ENCODE assay signal across 19 cellular contexts in genomic region chr2:20427931-20428526, GRCh38. TPM values are rescaled to one million over a fixed set of nuclear protein-coding genes. Genes with fewer than 3 reads are reported as not detected.
DNase-seq lines count a peak whose midpoint lies in the region; FAIRE-seq and TF ChIP-seq lines count a peak whose summit lies in the region.
"Had no signal": no experiment of that assay in that cellular context is flagged by ENCODE, and none has a peak within 500 bp of the region (broad histone marks: within the 10 kb centered on the region; RNA-seq: fewer than 3 reads in every experiment).

No MANE protein-coding gene starts in this region.

- H2AFZ ChIP-seq in astrocyte (ENCODE audit: low read depth, low read length), result no peak overlapping the region

- intact Hi-C loops in activated CD4-positive, alpha-beta memory T cell treated with anti-CD3 and anti-CD28 coated beads for 36 hours (cut with micrococcal nuclease), result loop anchor here (10.0 kb wide), 1 partner anchor 183 kb away; no protein-coding TSS in a partner anchor
- intact Hi-C loops in lower leg skin (cut with DNase I; ENCODE audit: low total_unique reads) (no loop called here), thyroid gland (cut with DNase I) (no loop called here)

- H3K79me2 ChIP-seq in astrocyte (ENCODE audit: insufficient read depth, low read length), result no peaks in the 10 kb centered on the region

- no peaks in the 10 kb centered on the region for H4K20me1 ChIP-seq in astrocyte (ENCODE audit: insufficient read depth, low read length)

- peak; percentile 8 for DNase-seq in activated CD4-positive, alpha-beta memory T cell treated with anti-CD3 and anti-CD28 coated beads for 36 hours
- DNase-seq in activated CD4-positive, alpha-beta memory T cell treated with anti-CD3 and anti-CD28 coated beads, Interleukin-2, amount 10 ng/mL, durations not matched to agents 7 days and 5 days, result no peak
- DNase-seq in astrocyte (ENCODE audit: low read depth), result no peak
- peak; percentile 13 to 80 for DNase-seq in lower leg skin (ENCODE audit: low spot score in 2 of 2)
- DNase-seq in thyroid gland, result peak; percentile 77 to 79
- DNase-seq in mucosa of gallbladder (ENCODE audit: low spot score), result no peak
- no peak for DNase-seq in middle frontal gyrus (ENCODE audit: extremely low spot score, low spot score)
- no peak for DNase-seq in endodermal cell
- DNase-seq: 8988T, COR-L47, DMS 273 treated with DMSO at 0.1 percent for 48 hours, DND-41, H9, NCI-H1417, NCI-H187 treated with DMSO at 0.1 percent for 48 hours, NCI-H226, NCI-H524, NCI-H82, OCI-M1 had no signal

- TF ChIP-seq CTCF in astrocyte (IDR thresholded peaks at IDR 0.05; ENCODE audit: insufficient read depth, low read depth, low read length) (no peak), lower leg skin (IDR thresholded peaks at IDR 0.05) (no peak), thyroid gland (IDR thresholded peaks at IDR 0.05) (no peak), endodermal cell (conservative IDR thresholded peaks at IDR 0.05) (no peak)

- no peaks in the 10 kb centered on the region for H3K9me3 Mint-ChIP-seq in activated CD4-positive, alpha-beta memory T cell treated with anti-CD3 and anti-CD28 coated beads for 36 hours
- peaks cover 3% of the 10 kb centered on the region for H3K9me3 Mint-ChIP-seq in activated CD4-positive, alpha-beta memory T cell treated with anti-CD3 and anti-CD28 coated beads, Interleukin-2, amount 10 ng/mL, durations not matched to agents 7 days and 5 days
- H3K9me3 Mint-ChIP-seq in astrocyte (ENCODE audit: unreplicated experiment), result peaks cover 2% of the 10 kb centered on the region
- no peaks in the 10 kb centered on the region for H3K9me3 Mint-ChIP-seq in endodermal cell
- H3K9me3 Mint-ChIP-seq: H9 had no signal

- peaks cover 4% of the 10 kb centered on the region for H3K27me3 Mint-ChIP-seq in activated CD4-positive, alpha-beta memory T cell treated with anti-CD3 and anti-CD28 coated beads for 36 hours
- H3K27me3 Mint-ChIP-seq in activated CD4-positive, alpha-beta memory T cell treated with anti-CD3 and anti-CD28 coated beads, Interleukin-2, amount 10 ng/mL, durations not matched to agents 7 days and 5 days, result peaks cover 5% of the 10 kb centered on the region
- H3K27me3 Mint-ChIP-seq in astrocyte (ENCODE audit: low read depth, unreplicated experiment) (peaks cover 7% of the 10 kb centered on the region), endodermal cell (ENCODE audit: insufficient read depth) (peaks cover 2% of the 10 kb centered on the region)

- H3K4me1 ChIP-seq in astrocyte (ENCODE audit: insufficient read depth, low read length) (peaks cover 19% of the 10 kb centered on the region), thyroid gland (peaks cover 5 to 29% of the 10 kb centered on the region in 2 donors), endodermal cell (ENCODE audit: control insufficient read depth, insufficient read depth, low read length) (no peaks in the 10 kb centered on the region)

- no peaks in the 10 kb centered on the region for H3K9me3 ChIP-seq in astrocyte (ENCODE audit: insufficient read depth, low read depth, low read length)
- no peaks in the 10 kb centered on the region for H3K9me3 ChIP-seq in thyroid gland
- no peaks in the 10 kb centered on the region for H3K9me3 ChIP-seq in endodermal cell (ENCODE audit: control insufficient read depth, low read length)

- H3K9ac ChIP-seq in astrocyte (ENCODE audit: low read length) (no peak overlapping the region), endodermal cell (ENCODE audit: extremely low read depth, low read length, poor library complexity, severe bottlenecking) (no peak overlapping the region)

- H3K4me2 ChIP-seq in astrocyte (ENCODE audit: low read length), result no peak overlapping the region

- H3K4me3 ChIP-seq in astrocyte (ENCODE audit: insufficient read depth, low read depth, low read length) (no peak overlapping the region), lower leg skin (ENCODE audit: low read depth, poor library complexity, severe bottlenecking) (no peak overlapping the region), thyroid gland (replicated peaks in 1 of 3) (no peak overlapping the region), endodermal cell (ENCODE audit: low read length) (no peak overlapping the region)

- FAIRE-seq in astrocyte (lab: Jason Lieb, UNC), result no peak

- TF ChIP-seq POLR2A in lower leg skin (IDR thresholded peaks at IDR 0.05), result no peak
- peak in 1 of 2 donors; percentile 33 for TF ChIP-seq POLR2A in thyroid gland (IDR thresholded peaks at IDR 0.05)

- POLR2A ChIA-PET in activated CD4-positive, alpha-beta memory T cell treated with anti-CD3 and anti-CD28 coated beads for 36 hours (lab: Charles Lee), result interaction anchor here (0.6 to 1.1 kb wide), 2 partner anchors 19 to 142 kb away, joined by 3 read pairs; partner anchors contain the start of gene RHOB
- POLR2A ChIA-PET in activated CD4-positive, alpha-beta memory T cell treated with anti-CD3 and anti-CD28 coated beads, Interleukin-2, amount 10 ng/mL, durations not matched to agents 7 days and 5 days (lab: Charles Lee), result no interaction called here

- H3K27ac Mint-ChIP-seq in activated CD4-positive, alpha-beta memory T cell treated with anti-CD3 and anti-CD28 coated beads for 36 hours, result no peak overlapping the region
- H3K27ac Mint-ChIP-seq in activated CD4-positive, alpha-beta memory T cell treated with anti-CD3 and anti-CD28 coated beads, Interleukin-2, amount 10 ng/mL, durations not matched to agents 7 days and 5 days, result no peak overlapping the region
- H3K27ac Mint-ChIP-seq in astrocyte (ENCODE audit: unreplicated experiment) (no peak overlapping the region), endodermal cell (no peak overlapping the region)

- 73 to 92% methylated on average over 10 of the region's 10 CpGs for WGBS in lower leg skin, 2 donors
- 81 to 85% methylated on average over 8 to 9 of the region's 10 CpGs for WGBS in thyroid gland, 2 donors
- 85 to 91% methylated on average over 7 to 10 of the region's 10 CpGs for WGBS in endodermal cell (ENCODE audit: insufficient coverage in 1 of 2, insufficient read length in 1 of 2), 2 experiments

- peaks cover 30% of the 10 kb centered on the region for H3K4me1 Mint-ChIP-seq in activated CD4-positive, alpha-beta memory T cell treated with anti-CD3 and anti-CD28 coated beads for 36 hours (ENCODE audit: low read depth)
- peaks cover 59% of the 10 kb centered on the region for H3K4me1 Mint-ChIP-seq in activated CD4-positive, alpha-beta memory T cell treated with anti-CD3 and anti-CD28 coated beads, Interleukin-2, amount 10 ng/mL, durations not matched to agents 7 days and 5 days
- H3K4me1 Mint-ChIP-seq in astrocyte (ENCODE audit: low read depth, unreplicated experiment) (peaks cover 21% of the 10 kb centered on the region), endodermal cell (no peaks in the 10 kb centered on the region)

- H3K4me3 Mint-ChIP-seq in activated CD4-positive, alpha-beta memory T cell treated with anti-CD3 and anti-CD28 coated beads for 36 hours, result no peak overlapping the region
- no peak overlapping the region for H3K4me3 Mint-ChIP-seq in activated CD4-positive, alpha-beta memory T cell treated with anti-CD3 and anti-CD28 coated beads, Interleukin-2, amount 10 ng/mL, durations not matched to agents 7 days and 5 days
- H3K4me3 Mint-ChIP-seq in astrocyte (ENCODE audit: unreplicated experiment) (peak overlapping the region; percentile 9), endodermal cell (no peak overlapping the region)
- H3K4me3 Mint-ChIP-seq: H9 had no signal

- no peaks in the 10 kb centered on the region for H3K36me3 ChIP-seq in astrocyte (ENCODE audit: insufficient read depth, low read length)
- H3K36me3 ChIP-seq in thyroid gland, result no peaks in the 10 kb centered on the region
- H3K36me3 ChIP-seq in endodermal cell (ENCODE audit: control insufficient read depth, insufficient read depth, low read length), result no peaks in the 10 kb centered on the region

- H3K27me3 ChIP-seq in astrocyte (ENCODE audit: insufficient read depth, low read length) (peaks cover 21% of the 10 kb centered on the region), thyroid gland (no peaks in the 10 kb centered on the region), endodermal cell (ENCODE audit: control insufficient read depth, insufficient read depth, low read length, poor library complexity, severe bottlenecking) (no peaks in the 10 kb centered on the region)

- CTCF ChIA-PET in activated CD4-positive, alpha-beta memory T cell treated with anti-CD3 and anti-CD28 coated beads for 36 hours (lab: Charles Lee), result interaction anchor here (0.9 to 5.8 kb wide), 4 partner anchors 16 to 234 kb away, joined by 3 to 31 read pairs (median 4); no protein-coding TSS in a partner anchor
- CTCF ChIA-PET in activated CD4-positive, alpha-beta memory T cell treated with anti-CD3 and anti-CD28 coated beads, Interleukin-2, amount 10 ng/mL, durations not matched to agents 7 days and 5 days (lab: Charles Lee), result interaction anchor here (1.0 to 2.3 kb wide), 5 partner anchors 12 to 215 kb away, joined by 3 to 11 read pairs (median 3); no protein-coding TSS in a partner anchor

- no peak overlapping the region for H3K27ac ChIP-seq in astrocyte (ENCODE audit: low read depth, low read length)
- H3K27ac ChIP-seq in thyroid gland, result peak overlapping the region; percentile 32 to 57 (median 44)
- H3K27ac ChIP-seq in endodermal cell (ENCODE audit: low read depth, low read length), result no peak overlapping the region

- H3K36me3 Mint-ChIP-seq in activated CD4-positive, alpha-beta memory T cell treated with anti-CD3 and anti-CD28 coated beads for 36 hours, result no peaks in the 10 kb centered on the region
- H3K36me3 Mint-ChIP-seq in activated CD4-positive, alpha-beta memory T cell treated with anti-CD3 and anti-CD28 coated beads, Interleukin-2, amount 10 ng/mL, durations not matched to agents 7 days and 5 days (ENCODE audit: low read depth), result no peaks in the 10 kb centered on the region
- H3K36me3 Mint-ChIP-seq in astrocyte (ENCODE audit: low read depth, unreplicated experiment) (no peaks in the 10 kb centered on the region), endodermal cell (ENCODE audit: low read depth) (no peaks in the 10 kb centered on the region)

RNA-seq across cellular contexts. Expression of gene RHOB, which starts 18.8 kb away (rescaled TPM):
- total RNA-seq in activated CD4-positive, alpha-beta memory T cell treated with anti-CD3 and anti-CD28 coated beads for 36 hours, result 10 to 100 TPM; 31.6 to 33.6 TPM
- 10 to 100 TPM; 14.0 to 14.4 TPM for total RNA-seq in activated CD4-positive, alpha-beta memory T cell treated with anti-CD3 and anti-CD28 coated beads, Interleukin-2, amount 10 ng/mL, durations not matched to agents 7 days and 5 days
- 161 and 173 TPM in 2 replicates for total RNA-seq in astrocyte
- total RNA-seq in lower leg skin, result 100 to 1,000 TPM; 569 to 894 (median 709) TPM
- 100 to 1,000 TPM; 238 to 381 (median 271) TPM for total RNA-seq in thyroid gland
- 445 TPM for total RNA-seq in mucosa of gallbladder
- 10 to 100 TPM; 25.6 to 47.0 TPM for total RNA-seq in endodermal cell
- polyA plus RNA-seq in endodermal cell (2013, experiment 1 of 2), result 148 TPM
- 167 TPM for polyA plus RNA-seq in endodermal cell (2013, experiment 2 of 2)

Comparison
In these comparisons a context has a peak if more than half of its experiments do, and no peak if none do; other contexts are left out.
1. DNase-seq: peak in activated CD4-positive, alpha-beta memory T cell treated with anti-CD3 and anti-CD28 coated beads for 36 hours (single experiment), lower leg skin (2 of 2) and thyroid gland (2 of 2); none in activated CD4-positive, alpha-beta memory T cell treated with anti-CD3 and anti-CD28 coated beads, Interleukin-2, amount 10 ng/mL, durations not matched to agents 7 days and 5 days (single experiment), astrocyte (single experiment), mucosa of gallbladder (single experiment), middle frontal gyrus (single experiment) and endodermal cell (single experiment).
2. H3K27ac ChIP-seq: peak in thyroid gland (3 of 3); none in astrocyte (single experiment) and endodermal cell (single experiment).